In genomic region chr2:74267068-74267467, GRCh38 we compare ENCODE assay signal across 8 cellular contexts.
DNase-seq lines count a peak whose midpoint lies in the region; TF ChIP-seq lines count a peak whose summit lies in the region.

No MANE protein-coding gene starts in this region.

- no peaks in the 10 kb centered on the region for H3F3A ChIP-seq in neural cell (ENCODE audit: insufficient read depth, low read length, poor library complexity, severe bottlenecking)

- POLR2A ChIA-PET in RWPE1 (lab: Yijun Ruan, JAX; ENCODE audit: low non-redundant PET) = no interaction called here

- H3K18ac ChIP-seq in H9 (ENCODE audit: insufficient read length, low read depth, low read length) = no peak overlapping the region

- no peak overlapping the region for H3K27ac Mint-ChIP-seq in H9
- peak overlapping the region; percentile 55 for H3K27ac Mint-ChIP-seq in activated naive CD8-positive, alpha-beta T cell treated with anti-CD3 and anti-CD28 coated beads for 36 hours

- no peaks in the 10 kb centered on the region for H3K36me3 Mint-ChIP-seq in H9 (ENCODE audit: insufficient read depth in 1 of 3, low read depth in 3 of 3)
- H3K36me3 Mint-ChIP-seq in activated naive CD8-positive, alpha-beta T cell treated with anti-CD3 and anti-CD28 coated beads for 36 hours = no peaks in the 10 kb centered on the region

- no peak overlapping the region for H2BK15ac ChIP-seq in H9 (ENCODE audit: low read depth, low read length)

- no peaks in the 10 kb centered on the region for H3K79me1 ChIP-seq in H9 (ENCODE audit: insufficient read depth, low read depth, low read length, poor library complexity, severe bottlenecking)

- intact Hi-C loops in posterior cingulate gyrus (cut with DNase I) = no loop called here

- H4K20me1 ChIP-seq in H9 (ENCODE audit: control insufficient read depth, insufficient read depth, insufficient read length) = no peaks in the 10 kb centered on the region
- H4K20me1 ChIP-seq in neural cell (ENCODE audit: insufficient read depth) = no peaks in the 10 kb centered on the region

- no peak overlapping the region for H2AK5ac ChIP-seq in H9 (ENCODE audit: insufficient read length, low read length)

- H4K8ac ChIP-seq in H9 (replicated peaks; ENCODE audit: insufficient read length, low read depth, low read length) = no peak overlapping the region

- no peak overlapping the region for H3K9ac ChIP-seq in H9 (ENCODE audit: extremely low read depth, insufficient read length, low read length)
- H3K9ac ChIP-seq in neural cell (ENCODE audit: low read length) = no peak overlapping the region

- H3K27ac ChIP-seq in C4-2B = no peak overlapping the region
- H3K27ac ChIP-seq in H9 (ENCODE audit: insufficient read length, low read depth, low read length) = no peak overlapping the region
- H3K27ac ChIP-seq in RWPE1 = no peak overlapping the region
- H3K27ac ChIP-seq in neural cell (ENCODE audit: low read length) = no peak overlapping the region

- H3K9me2 ChIP-seq in neural cell (ENCODE audit: insufficient read depth, low read length) = no peaks in the 10 kb centered on the region

- no peak overlapping the region for H3K4me2 ChIP-seq in H9 (ENCODE audit: insufficient read depth, insufficient read length, low read length)
- H3K4me2 ChIP-seq in neural cell (ENCODE audit: low read length) = no peak overlapping the region

- H3T11ph ChIP-seq in H9 (ENCODE audit: low read length) = no peak overlapping the region

- TF ChIP-seq CTCF in C4-2B (conservative IDR thresholded peaks at IDR 0.05) (peak; percentile 57), H9 (conservative IDR thresholded peaks at IDR 0.05) (peak; percentile 54), RWPE1 (conservative IDR thresholded peaks at IDR 0.05; ENCODE audit: low read depth) (0 out of 2 replicates have a peak, but pooled peaks have one; percentile 20), neural cell (IDR thresholded peaks at IDR 0.05; ENCODE audit: poor library complexity, severe bottlenecking) (peak; percentile 27)

- H2AFZ ChIP-seq in H9 (ENCODE audit: low read length) = no peak overlapping the region
- H2AFZ ChIP-seq in neural cell (ENCODE audit: low read depth, low read length) = no peak overlapping the region

- no peak overlapping the region for H2BK12ac ChIP-seq in H9 (ENCODE audit: insufficient read length, low read depth, low read length)

- CTCF ChIA-PET in RWPE1 (lab: Yijun Ruan, JAX) = interaction anchor here (0.6 to 1.0 kb wide), 2 partner anchors 40 to 119 kb away, joined by 3 read pairs; no protein-coding TSS in a partner anchor

- H3K23ac ChIP-seq in H9 (ENCODE audit: insufficient read length, low read depth, low read length) = no peak overlapping the region

- no peaks in the 10 kb centered on the region for H3K23me2 ChIP-seq in H9 (ENCODE audit: insufficient read length, low read depth, low read length, poor library complexity, severe bottlenecking)

- H3K4ac ChIP-seq in H9 (ENCODE audit: low read depth, low read length) = no peak overlapping the region

- no peak overlapping the region for H3K4me3 Mint-ChIP-seq in H9
- H3K4me3 Mint-ChIP-seq in activated naive CD8-positive, alpha-beta T cell treated with anti-CD3 and anti-CD28 coated beads for 36 hours = peak overlapping the region; percentile 2

- no peaks in the 10 kb centered on the region for H3K4me1 ChIP-seq in H9 (ENCODE audit: insufficient read depth, low read length)

- no peak overlapping the region for H3K4me3 ChIP-seq in neural cell (ENCODE audit: low read length)

- no peak overlapping the region for H3K14ac ChIP-seq in H9 (ENCODE audit: insufficient read depth, low read length)

- peaks cover 0 to under 1% of the 10 kb centered on the region in 2 experiments; a peak in 1 of 4 replicates for H3K4me1 Mint-ChIP-seq in H9
- peaks cover 6% of the 10 kb centered on the region for H3K4me1 Mint-ChIP-seq in activated naive CD8-positive, alpha-beta T cell treated with anti-CD3 and anti-CD28 coated beads for 36 hours

- no peaks in the 10 kb centered on the region for H3K36me3 ChIP-seq in neural cell (ENCODE audit: insufficient read depth, low read length)

- H3K79me2 ChIP-seq in H9 (ENCODE audit: insufficient read depth, low read length) = no peaks in the 10 kb centered on the region
- H3K79me2 ChIP-seq in neural cell (replicated peaks; ENCODE audit: insufficient read depth, low read length) = no peaks in the 10 kb centered on the region

- H2BK5ac ChIP-seq in H9 (ENCODE audit: insufficient read length, low read length) = no peak overlapping the region

- H3K9me3 ChIP-seq in H9 (ENCODE audit: control insufficient read depth, low read depth, low read length) (no peaks in the 10 kb centered on the region), neural cell (ENCODE audit: low read length) (no peaks in the 10 kb centered on the region)

- DNase-seq in H9 = peak; percentile 42
- DNase-seq in RWPE1 (ENCODE audit: low spot score) = peak; percentile 59
- peak; percentile 59 for DNase-seq in activated naive CD8-positive, alpha-beta T cell treated with anti-CD3 and anti-CD28 coated beads for 36 hours
- no peak for DNase-seq in superior temporal gyrus (ENCODE audit: extremely low spot score)
- DNase-seq in cerebellar nuclear complex (lab: John Stamatoyannopoulos, UW) = no peak
- no peak for DNase-seq in posterior cingulate gyrus

- H3K27me3 ChIP-seq in H9 (ENCODE audit: insufficient read depth, low read length) = no peaks in the 10 kb centered on the region
- no peaks in the 10 kb centered on the region for H3K27me3 ChIP-seq in neural cell (ENCODE audit: insufficient read depth, low read depth, low read length)

- no peak overlapping the region for H4K5ac ChIP-seq in H9 (ENCODE audit: insufficient read length, low read depth, low read length)

- H2BK120ac ChIP-seq in H9 (ENCODE audit: low read depth, low read length, poor library complexity, severe bottlenecking) = no peak overlapping the region

- peaks cover 1% of the 10 kb centered on the region; the same call in 1 of the 2 replicates for H3K27me3 Mint-ChIP-seq in H9 (ENCODE audit: low read depth)
- H3K27me3 Mint-ChIP-seq in activated naive CD8-positive, alpha-beta T cell treated with anti-CD3 and anti-CD28 coated beads for 36 hours = no peaks in the 10 kb centered on the region

- H3K56ac ChIP-seq in H9 (ENCODE audit: insufficient read length, low read depth, low read length) = no peak overlapping the region

- WGBS in H9 (ENCODE audit: extremely low coverage, insufficient read length, low lambda C conversion rate) = no CpG with 5 or more reads among the region's 4 CpGs

- H4K91ac ChIP-seq in H9 (ENCODE audit: insufficient read length, low read depth, low read length) = no peak overlapping the region

- TF ChIP-seq EP300 in neural cell (conservative IDR thresholded peaks at IDR 0.05; ENCODE audit: poor library complexity, severe bottlenecking) = no peak

- TF ChIP-seq RAD21 in neural cell (conservative IDR thresholded peaks at IDR 0.05) = no peak

- H3K9me3 Mint-ChIP-seq in H9 = no peaks in the 10 kb centered on the region
- no peaks in the 10 kb centered on the region for H3K9me3 Mint-ChIP-seq in activated naive CD8-positive, alpha-beta T cell treated with anti-CD3 and anti-CD28 coated beads for 36 hours

- no peak overlapping the region for H2BK20ac ChIP-seq in H9 (ENCODE audit: low read depth, low read length, poor library complexity, severe bottlenecking)

TF ChIP-seq in neural cell, 6 proteins besides CTCF, POLR2A, EP300 and RAD21:
- no peak for TF ChIP-seq REST (IDR thresholded peaks at IDR 0.05; ENCODE audit: borderline replicate concordance)
- TF ChIP-seq POLR2AphosphoS5 (IDR thresholded peaks at IDR 0.05) = no peak
- no peak for TF ChIP-seq EZH2 (IDR thresholded peaks at IDR 0.05; ENCODE audit: borderline replicate concordance, insufficient read depth, low read length, poor library complexity, severe bottlenecking)
- no peak for TF ChIP-seq SMC3 (conservative IDR thresholded peaks at IDR 0.05; ENCODE audit: poor library complexity)
- TF ChIP-seq TAF1 (IDR thresholded peaks at IDR 0.05; ENCODE audit: low read depth) = no peak
- TF ChIP-seq MXI1 (conservative IDR thresholded peaks at IDR 0.05; ENCODE audit: poor library complexity, severe bottlenecking) = no peak

Comparison
In these comparisons a context has a peak if more than half of its experiments do, and no peak if none do; other contexts are left out.
1. DNase-seq: peak in H9 (single experiment), RWPE1 (single experiment) and activated naive CD8-positive, alpha-beta T cell treated with anti-CD3 and anti-CD28 coated beads for 36 hours (single experiment); none in superior temporal gyrus (single experiment), cerebellar nuclear complex (0 of 2) and posterior cingulate gyrus (0 of 10).
2. Peak in every context shown above with its lines, with median percentiles within 50 percentile points of each other: CTCF ChIP-seq.